17 cellular contexts compared by ENCODE assay signal in genomic region chr6:127997472-127998164, GRCh38.
"Had no signal": no experiment of that assay in that cellular context is flagged by ENCODE, and none has a peak within 500 bp of the region (broad histone marks: within the 10 kb centered on the region; RNA-seq: fewer than 3 reads in every experiment).

No MANE protein-coding gene starts in this region.

- H3K4me3 Mint-ChIP-seq: naive B cell, T-helper 17 cell had no signal

- H3K27me3 ChIP-seq: brain microvascular endothelial cell, esophagus squamous epithelium, hepatocyte, neutrophil, sigmoid colon, tibial nerve, uterus had no signal

- H3K36me3 ChIP-seq: brain microvascular endothelial cell, neutrophil, sigmoid colon, tibial nerve, uterus had no signal

- DNase-seq: activated CD4-positive, alpha-beta T cell treated with anti-CD3 and anti-CD28 coated beads for 48 hours; activated CD8-positive, alpha-beta memory T cell treated with anti-CD3 and anti-CD28 coated beads for 24 hours; activated effector memory CD4-positive, alpha-beta T cell treated with Interleukin-2 at 50 U/mL for 16 hours; brain microvascular endothelial cell; cerebellar nuclear complex; effector CD8-positive, alpha-beta T cell; esophagus squamous epithelium; naive B cell; sigmoid colon; stimulated activated CD4-positive, alpha-beta T cell treated with anti-CD3 and anti-CD28 coated beads, Interleukin-1b, Interleukin-23, amount 100 ng/mL, for 48 hours; T-helper 17 cell; uterus had no signal

- ATAC-seq: left lobe of liver, T-helper 17 cell had no signal

- H3K27ac ChIP-seq: brain microvascular endothelial cell, esophagus squamous epithelium, hepatocyte, neutrophil, parathyroid adenoma, sigmoid colon, tibial nerve, uterus had no signal

- H3K4me1 Mint-ChIP-seq: naive B cell had no signal

- H3K9me3 Mint-ChIP-seq: naive B cell had no signal

- H3K4me3 ChIP-seq: esophagus squamous epithelium, hepatocyte, sigmoid colon, tibial nerve, uterus had no signal

- H3K9me3 ChIP-seq: esophagus squamous epithelium, neutrophil, sigmoid colon, tibial nerve, uterus had no signal

- H3K27ac Mint-ChIP-seq: naive B cell had no signal

- H3K27me3 Mint-ChIP-seq: naive B cell, T-helper 17 cell had no signal

- H3K4me1 ChIP-seq: esophagus squamous epithelium, parathyroid adenoma, tibial nerve, uterus had no signal
